13 cellular contexts compared by ENCODE assay signal in genomic region chr17:8574687-8575086, GRCh38. TPM values are rescaled to one million over a fixed set of nuclear protein-coding genes. Genes with fewer than 3 reads are reported as not detected.
DNase-seq lines count a peak whose midpoint lies in the region; ATAC-seq, FAIRE-seq and TF ChIP-seq lines count a peak whose summit lies in the region.
"Had no signal": no experiment of that assay in that cellular context is flagged by ENCODE, and none has a peak within 500 bp of the region (broad histone marks: within the 10 kb centered on the region; RNA-seq: fewer than 3 reads in every experiment).

No MANE protein-coding gene starts in this region.

- no peaks in the 10 kb centered on the region for H3K9me3 Mint-ChIP-seq in WTC11
- H3K9me3 Mint-ChIP-seq: activated CD4-positive, alpha-beta T cell treated with anti-CD3 and anti-CD28 coated beads, Interleukin-2, amount 10 ng/mL, durations not matched to agents 24 days and 14 days had no signal

- BruUV-seq in Panc1 (replicated peaks; lab: Mats Ljungman, UMichigan) = no TSS peak

- no peaks in the 10 kb centered on the region for H3K79me2 ChIP-seq in fibroblast of lung (ENCODE audit: control insufficient read depth, insufficient read depth, low read length)

- H3K36me3 ChIP-seq in Panc1 (ENCODE audit: control insufficient read depth, insufficient read depth, low read length) (no peaks in the 10 kb centered on the region; the same call in 1 of the 2 replicates), fibroblast of lung (ENCODE audit: control insufficient read depth, insufficient read depth, low read length) (no peaks in the 10 kb centered on the region), lower lobe of right lung (peaks cover 2% of the 10 kb centered on the region), pancreas (peaks cover 0 to 4% (median 0%) of the 10 kb centered on the region in 3 donors)

- H3K36me3 Mint-ChIP-seq in WTC11 = peaks cover 35% of the 10 kb centered on the region

- H2AFZ ChIP-seq in fibroblast of lung (ENCODE audit: low read length) = no peak overlapping the region

- 86 to 90% methylated on average over 9 of the region's 9 CpGs for WGBS in pancreas, 2 donors

- ATAC-seq in Panc1 (no peak), lower lobe of right lung (no peak), HG03159 (IDR thresholded peaks at IDR 0.05; ENCODE audit: unreplicated experiment) (no peak), WTC11 (no peak), pancreas (no peak)

- no peaks in the 10 kb centered on the region for H3K4me1 Mint-ChIP-seq in WTC11
- H3K4me1 Mint-ChIP-seq: activated CD4-positive, alpha-beta T cell treated with anti-CD3 and anti-CD28 coated beads, Interleukin-2, amount 10 ng/mL, durations not matched to agents 24 days and 14 days had no signal

- no peaks in the 10 kb centered on the region for H3K27me3 Mint-ChIP-seq in WTC11 (ENCODE audit: low read depth)

- H3K9me3 ChIP-seq in AG04450 (ENCODE audit: control insufficient read depth, insufficient read depth, low read length) (no peaks in the 10 kb centered on the region), Panc1 (ENCODE audit: control insufficient read depth, insufficient read depth, low read depth, low read length) (no peaks in the 10 kb centered on the region), fibroblast of lung (ENCODE audit: control insufficient read depth, insufficient read depth, low read depth, low read length) (no peaks in the 10 kb centered on the region), lower lobe of right lung (no peaks in the 10 kb centered on the region), pancreas (no peaks in the 10 kb centered on the region)

- no peaks in the 10 kb centered on the region for H4K20me1 ChIP-seq in fibroblast of lung (ENCODE audit: control insufficient read depth, extremely low read depth, insufficient read depth, low read length)

- no peak overlapping the region for H3K9ac ChIP-seq in fibroblast of lung (ENCODE audit: insufficient read depth, low read length)

- no peak overlapping the region for H3K27ac ChIP-seq in AG04450 (ENCODE audit: low read depth, low read length)
- no peak overlapping the region for H3K27ac ChIP-seq in Panc1 (ENCODE audit: low read length)
- H3K27ac ChIP-seq in fibroblast of lung (ENCODE audit: insufficient read depth, low read length) = no peak overlapping the region
- no peak overlapping the region for H3K27ac ChIP-seq in lower lobe of right lung
- no peak overlapping the region for H3K27ac ChIP-seq in pancreas

- H3K4me3 ChIP-seq in AG04450 (ENCODE audit: low read depth, low read length) (no peak overlapping the region), Panc1 (ENCODE audit: low read depth in 2 of 2, low read length in 2 of 2) (no peak overlapping the region), fibroblast of lung (replicated peaks in 1 of 4; ENCODE audit: control extremely low read depth in 1 of 4, insufficient read depth in 1 of 4, low read depth in 3 of 4, low read length in 4 of 4) (no peak overlapping the region), lower lobe of right lung (no peak overlapping the region), pancreas (no peak overlapping the region)
- H3K4me3 ChIP-seq: lung had no signal

- FAIRE-seq in pancreas (lab: Jason Lieb, UNC) = no peak

- no peak overlapping the region for H3K4me2 ChIP-seq in fibroblast of lung (ENCODE audit: extremely low read depth, insufficient read depth, low read length)

- TF ChIP-seq CTCF in AG04450 (IDR thresholded peaks at IDR 0.05; ENCODE audit: low read depth, low read length) = 0 out of 2 replicates have a peak, but pooled peaks have one; percentile 8
- TF ChIP-seq CTCF in Panc1 (IDR thresholded peaks at IDR 0.05) = peak; percentile 31
- TF ChIP-seq CTCF in fibroblast of lung (conservative IDR thresholded peaks at IDR 0.05 in 1 of 2, IDR thresholded peaks at IDR 0.05 in 1 of 2; ENCODE audit: low read depth in 1 of 2, low read length in 2 of 2) = peak; percentile 30 to 31
- TF ChIP-seq CTCF in lower lobe of right lung (IDR thresholded peaks at IDR 0.05) = peak; percentile 25
- TF ChIP-seq CTCF in WTC11 (IDR thresholded peaks at IDR 0.05) = no peak
- TF ChIP-seq CTCF in pancreas (IDR thresholded peaks at IDR 0.05) = no peak

- POLR2A ChIA-PET in AG04450 (lab: Yijun Ruan, JAX) (interaction anchor here (0.6 kb wide), 1 partner anchor 972 kb away, joined by 3 read pairs; no protein-coding TSS in a partner anchor), Panc1 (lab: Charles Lee) (no interaction called here), WTC11 (lab: Charles Lee) (no interaction called here)

- H3K4me3 Mint-ChIP-seq in WTC11 = no peak overlapping the region
- H3K4me3 Mint-ChIP-seq: activated CD4-positive, alpha-beta T cell treated with anti-CD3 and anti-CD28 coated beads, Interleukin-2, amount 10 ng/mL, durations not matched to agents 24 days and 14 days had no signal

- intact Hi-C loops in Panc1 (cut with micrococcal nuclease; ENCODE audit: unreplicated experiment) = no loop called here
- intact Hi-C loops in lower lobe of right lung (cut with DNase I) = loop anchor here (5.0 kb wide), 1 partner anchor 173 kb away; no protein-coding TSS in a partner anchor
- intact Hi-C loops in pancreas (cut with DNase I) = no loop called here

- CTCF ChIA-PET in AG04450 (lab: Charles Lee) = interaction anchor here (1.2 to 2.1 kb wide), 2 partner anchors 171 to 211 kb away, joined by 3 to 10 read pairs; no protein-coding TSS in a partner anchor
- CTCF ChIA-PET in Panc1 (lab: Charles Lee) = no interaction called here
- CTCF ChIA-PET in WTC11 (lab: Charles Lee) = no interaction called here

- no peak overlapping the region for H3K27ac Mint-ChIP-seq in WTC11
- H3K27ac Mint-ChIP-seq: activated CD4-positive, alpha-beta T cell treated with anti-CD3 and anti-CD28 coated beads, Interleukin-2, amount 10 ng/mL, durations not matched to agents 24 days and 14 days had no signal

- DNase-seq in AG04450 (ENCODE audit: low read depth, low spot score) (no peak), Panc1 (ENCODE audit: low read depth, low spot score) (no peak), fibroblast of lung (ENCODE audit: low read depth in 2 of 2) (peak; percentile 21 to 28), lower lobe of right lung (no peak), T-helper 2 cell (no peak), WTC11 (ENCODE audit: low spot score) (no peak), pancreas (no peak)
- DNase-seq: activated CD4-positive, alpha-beta T cell treated with anti-CD3 and anti-CD28 coated beads, Interleukin-2, amount 10 ng/mL, durations not matched to agents 24 days and 14 days; activated T-cell treated with anti-CD3 and anti-CD28 coated beads, Interleukin-2, amount 50 U/mL, for 48 hours; effector CD4-positive, alpha-beta T cell; KG1 had no signal

- in situ Hi-C loops in Panc1 (cut with HindIII; ENCODE audit: low pct_unique_long_range_greater_than_20kb, low sequenced_read_pairs) = no loop called here

- no peaks in the 10 kb centered on the region for H3K27me3 ChIP-seq in AG04450 (ENCODE audit: control insufficient read depth, insufficient read depth, low read length)
- H3K27me3 ChIP-seq in Panc1 (ENCODE audit: control insufficient read depth, insufficient read depth, low read length) = no peaks in the 10 kb centered on the region
- no peaks in the 10 kb centered on the region for H3K27me3 ChIP-seq in fibroblast of lung (ENCODE audit: control insufficient read depth, insufficient read depth, low read length)
- H3K27me3 ChIP-seq in lower lobe of right lung (ENCODE audit: low read depth) = no peaks in the 10 kb centered on the region
- no peaks in the 10 kb centered on the region for H3K27me3 ChIP-seq in pancreas

- H3K4me1 ChIP-seq in Panc1 (ENCODE audit: control insufficient read depth, insufficient read depth, low read length) (no peaks in the 10 kb centered on the region), fibroblast of lung (ENCODE audit: control insufficient read depth, extremely low read depth, insufficient read depth, low read length) (no peaks in the 10 kb centered on the region), lower lobe of right lung (no peaks in the 10 kb centered on the region), pancreas (no peaks in the 10 kb centered on the region)

TF ChIP-seq in WTC11, 78 proteins besides CTCF, POLR2A, EP300 and RAD21 (continues in another document):
- TF ChIP-seq OVOL2 (CRISPR knock-in tag; IDR thresholded peaks at IDR 0.05; ENCODE audit: borderline replicate concordance) (no peak), STAT6 (CRISPR knock-in tag; conservative IDR thresholded peaks at IDR 0.05; ENCODE audit: low read depth) (no peak), SMAD3 (CRISPR knock-in tag; IDR thresholded peaks at IDR 0.05; ENCODE audit: borderline replicate concordance) (no peak), IRF2 (CRISPR knock-in tag; IDR thresholded peaks at IDR 0.05; ENCODE audit: borderline replicate concordance, low read depth) (no peak), ZNF138 (CRISPR knock-in tag; conservative IDR thresholded peaks at IDR 0.05) (no peak), ETV6 (CRISPR knock-in tag; IDR thresholded peaks at IDR 0.05) (no peak), HMGA2 (CRISPR knock-in tag; IDR thresholded peaks at IDR 0.05) (no peak)

RNA-seq across cellular contexts. Expression of gene MYH10, which starts 55.8 kb away (rescaled TPM):
- polyA plus RNA-seq in AG04450 (2011; rRNA removed) = 98.4 and 103 TPM in 2 replicates
- polyA minus RNA-seq in AG04450 (2011; rRNA and poly(A)+ RNA removed) = 163 and 182 TPM in 2 replicates
- 36.5 TPM for total RNA-seq in Panc1 (2021; ENCODE audit: unreplicated experiment)
- polyA plus RNA-seq in Panc1 (2012; ENCODE audit: insufficient read length) = 30.7 TPM
- total RNA-seq in fibroblast of lung = 100 and 104 TPM in 2 replicates
- polyA plus RNA-seq in fibroblast of lung = 54.6 and 66.2 TPM in 2 replicates
- 56.2 and 63.6 TPM in 2 replicates for polyA plus RNA-seq in fibroblast of lung (2012)
- polyA minus RNA-seq in fibroblast of lung (ENCODE audit: low replicate concordance) = 41.7 and 72.3 TPM in 2 replicates
- 83.3 TPM for total RNA-seq in lower lobe of right lung
- total RNA-seq in WTC11 (2021) = 226 to 236 TPM (median 231 TPM) in 3 replicates
- 10 to 100 TPM in 5 of 6 donors, 1 to 10 TPM in 1; 7.6 to 28.0 (median 12.6) TPM for total RNA-seq in pancreas
- 10 to 100 TPM in 1 of 2 donors, 1 to 10 TPM in 1; 4.6 to 11.1 TPM for polyA plus RNA-seq in pancreas

Comparison
In these comparisons a context has a peak if more than half of its experiments do, and no peak if none do; other contexts are left out.
1. DNase-seq: peak in fibroblast of lung (2 of 2); none in AG04450 (single experiment), Panc1 (single experiment), lower lobe of right lung (single experiment), T-helper 2 cell (0 of 5), WTC11 (single experiment) and pancreas (0 of 6).
2. CTCF ChIP-seq: peak in AG04450 (single experiment), Panc1 (single experiment), fibroblast of lung (2 of 2) and lower lobe of right lung (single experiment); none in WTC11 (single experiment) and pancreas (0 of 4).